Comparison of ENCODE assay signal across 8 cellular contexts in the genomic region with DNA sequence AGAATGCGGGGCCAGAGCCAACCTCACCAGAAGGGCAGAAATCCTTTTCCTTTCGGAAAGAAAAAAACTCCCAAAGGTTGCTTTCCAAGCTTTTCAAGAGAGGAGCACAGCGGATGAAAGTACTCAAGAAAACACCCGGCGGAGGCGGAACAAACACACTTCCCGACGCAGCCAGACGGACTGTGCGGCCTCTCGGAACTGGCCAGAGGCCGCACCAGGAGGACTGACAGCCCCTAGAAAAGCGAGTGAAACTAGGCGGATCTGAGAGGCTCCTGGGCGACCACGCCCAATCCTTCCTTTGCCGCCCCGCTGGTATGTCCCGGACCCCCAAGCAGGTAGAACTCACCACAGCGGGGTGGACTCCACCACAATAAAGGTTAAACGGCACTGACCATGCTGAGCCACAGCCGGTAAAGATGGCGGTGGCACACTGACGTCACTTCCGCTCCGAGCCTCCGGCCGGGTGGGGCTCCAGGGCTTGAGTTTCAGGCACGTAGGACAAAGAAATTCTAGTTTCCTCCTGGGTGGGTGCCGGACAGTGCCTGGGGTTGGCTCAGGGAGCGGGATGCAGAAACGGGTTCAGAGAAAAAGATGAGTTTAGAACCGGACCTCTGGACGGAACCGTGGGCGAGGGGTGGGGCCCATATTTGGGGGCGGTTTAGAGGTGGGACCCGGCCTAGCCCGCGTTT. TPM values are rescaled to one million over a fixed set of nuclear protein-coding genes. Genes with fewer than 3 reads are reported as not detected.
DNase-seq lines count a peak whose midpoint lies in the region; ATAC-seq, FAIRE-seq and TF ChIP-seq lines count a peak whose summit lies in the region.

ZNF562 (minus strand) TSS at position 432 of the 689 bp plus-strand sequence. CDS start 14,356 bp downstream, outside the sequence.

- TF ChIP-seq CTCF in VCaP (conservative IDR thresholded peaks at IDR 0.05) = no peak

- peak; percentile 71 for ATAC-seq in HG02970 (IDR thresholded peaks at IDR 0.05; ENCODE audit: low FRiP score, unreplicated experiment)
- ATAC-seq in GM21737 (IDR thresholded peaks at IDR 0.05; ENCODE audit: unreplicated experiment) = no peak

- peak within 1 kb of the TSS; percentile 89 for H3K27ac ChIP-seq in VCaP

- peak; percentile 83 for TF ChIP-seq POLR2A in GM12892 (IDR thresholded peaks at IDR 0.05; ENCODE audit: low read depth, low read length)

- in situ Hi-C loops in T47D (cut with HindIII; ENCODE audit: low pct_unique_long_range_greater_than_20kb, low sequenced_read_pairs) = no loop called here

- DNase-seq in GM12892 (ENCODE audit: insufficient read length) (peak; percentile 71), NCI-H2107 treated with DMSO at 0.1 percent for 48 hours (lab: John Stamatoyannopoulos, UW; ENCODE audit: unreplicated experiment) (peak; percentile 66), T47D (ENCODE audit: low read depth in 1 of 2, low spot score in 1 of 2) (peak; percentile 61 to 90), iPS-NIHi11 (ENCODE audit: low spot score) (peak; percentile 87), smooth muscle cell of the brain vasculature (ENCODE audit: low read depth, low spot score) (peak; percentile 71)

- FAIRE-seq in GM12892 (lab: Jason Lieb, UNC) = peak; percentile 76

RNA-seq across cellular contexts. Expression of gene ZNF562, which starts in this region (rescaled TPM):
- 7.4 TPM for polyA plus RNA-seq in GM12892 (2012; ENCODE audit: missing spikeins)
